Comparison of ENCODE assay signal across 10 cellular contexts in genomic region chr6:14441371-14441781, GRCh38.
DNase-seq lines count a peak whose midpoint lies in the region; ATAC-seq and TF ChIP-seq lines count a peak whose summit lies in the region.
"Had no signal": no experiment of that assay in that cellular context is flagged by ENCODE, and none has a peak within 500 bp of the region (broad histone marks: within the 10 kb centered on the region; RNA-seq: fewer than 3 reads in every experiment).

No MANE protein-coding gene starts in this region.

- H3K4me1 Mint-ChIP-seq in type B pancreatic cell (ENCODE audit: unreplicated experiment) = peaks cover 44% of the 10 kb centered on the region
- H3K4me1 Mint-ChIP-seq in T-cell = peaks cover 3 to 13% (median 3%) of the 10 kb centered on the region in 3 donors

- no peaks in the 10 kb centered on the region for H3K36me3 Mint-ChIP-seq in type B pancreatic cell
- H3K36me3 Mint-ChIP-seq in T-cell = no peaks in the 10 kb centered on the region
- H3K36me3 Mint-ChIP-seq: naive B cell had no signal

- WGBS in testis, 2 donors = 28 to 33% methylated on average over 5 of the region's 5 CpGs

- H3K27ac ChIP-seq in right atrium auricular region = peak overlapping the region; percentile 70 to 80
- H3K27ac ChIP-seq in testis = peak overlapping the region; percentile 72 to 82

- H3K27me3 Mint-ChIP-seq in type B pancreatic cell (peaks cover 3% of the 10 kb centered on the region), T-cell (no peaks in the 10 kb centered on the region)
- H3K27me3 Mint-ChIP-seq: naive B cell had no signal

- DNase-seq in NCI-H1092 treated with DMSO at 0.1 percent for 48 hours (lab: John Stamatoyannopoulos, UW) = peak; percentile 47
- DNase-seq in NCI-H774 (lab: John Stamatoyannopoulos, UW) = peak; percentile 70
- DNase-seq in right atrium auricular region (ENCODE audit: low spot score) = no peak
- DNase-seq in testis = peak; percentile 76
- DNase-seq in type B pancreatic cell (ENCODE audit: extremely low spot score, unreplicated experiment) = no peak
- DNase-seq in T-cell = no peak
- DNase-seq: naive B cell, SK-N-SH had no signal

- H3K36me3 ChIP-seq in right atrium auricular region (no peaks in the 10 kb centered on the region), testis (ENCODE audit: low read depth, missing control alignments) (no peaks in the 10 kb centered on the region)

- CTCF ChIA-PET in T-cell (lab: Charles Lee) = no interaction called here

- POLR2A ChIA-PET in T-cell (lab: Charles Lee) = no interaction called here

- ATAC-seq in T-cell (replicated peaks in 1 of 4) (no peak), GM18873 (IDR thresholded peaks at IDR 0.05; ENCODE audit: low FRiP score, unreplicated experiment) (no peak), HG02571 (IDR thresholded peaks at IDR 0.05; ENCODE audit: unreplicated experiment) (no peak)

- intact Hi-C loops in testis (cut with DNase I; ENCODE audit: low total_unique reads) = no loop called here

- H3K9me3 Mint-ChIP-seq in type B pancreatic cell (no peaks in the 10 kb centered on the region), T-cell (no peaks in the 10 kb centered on the region)
- H3K9me3 Mint-ChIP-seq: naive B cell had no signal

- H3K4me3 ChIP-seq in right atrium auricular region (peak overlapping the region in 1 of 2 donors; percentile 20), testis (no peak overlapping the region)

- TF ChIP-seq CTCF in right atrium auricular region (IDR thresholded peaks at IDR 0.05) = no peak
- no peak for TF ChIP-seq CTCF in testis (IDR thresholded peaks at IDR 0.05)
- TF ChIP-seq CTCF in type B pancreatic cell (conservative IDR thresholded peaks at IDR 0.05) = no peak

- H3K4me3 Mint-ChIP-seq in type B pancreatic cell = no peak overlapping the region
- H3K4me3 Mint-ChIP-seq in T-cell = no peak overlapping the region

- TF ChIP-seq POLR2A in testis (IDR thresholded peaks at IDR 0.05) = no peak

- H3K9me3 ChIP-seq in right atrium auricular region (no peaks in the 10 kb centered on the region), testis (no peaks in the 10 kb centered on the region)
- H3K9me3 ChIP-seq: SK-N-SH had no signal

- H3K4me1 ChIP-seq in right atrium auricular region (peaks cover 0 to 48% of the 10 kb centered on the region in 2 donors), testis (peaks cover 20% of the 10 kb centered on the region)

- H3K27ac Mint-ChIP-seq in type B pancreatic cell (no peak overlapping the region), T-cell (no peak overlapping the region)

- H3K27me3 ChIP-seq in right atrium auricular region = no peaks in the 10 kb centered on the region
- H3K27me3 ChIP-seq in testis = no peaks in the 10 kb centered on the region

Comparison
In these comparisons a context has a peak if more than half of its experiments do, and no peak if none do; other contexts are left out.
1. DNase-seq: peak in NCI-H1092 treated with DMSO at 0.1 percent for 48 hours (single experiment), NCI-H774 (single experiment) and testis (single experiment); none in right atrium auricular region (single experiment), type B pancreatic cell (single experiment) and T-cell (0 of 34).